23 cellular contexts compared by ENCODE assay signal in genomic region chr17:81157848-81158687, GRCh38. TPM values are rescaled to one million over a fixed set of nuclear protein-coding genes. Genes with fewer than 3 reads are reported as not detected.
"Had no signal": no experiment of that assay in that cellular context is flagged by ENCODE, and none has a peak within 500 bp of the region (broad histone marks: within the 10 kb centered on the region; RNA-seq: fewer than 3 reads in every experiment).

No MANE protein-coding gene starts in this region.

- H3K4me3 Mint-ChIP-seq: effector memory CD8-positive, alpha-beta T cell; nephron progenitor cell; stimulated activated naive B cell treated with anti-CD40 and anti-IgM and Interleukin-4, amounts not matched to agents 10 μg/mL and 1 μg/mL and 100 μg/mL, for 72 hours; stimulated activated naive CD8-positive, alpha-beta T cell treated with anti-CD3 and anti-CD28 coated beads, Interleukin-15, amount 100 ng/mL, for 72 hours had no signal

- H3K4me3 ChIP-seq: coronary artery, esophagus muscularis mucosa, gastrocnemius medialis, right atrium auricular region had no signal

- H3K4me1 ChIP-seq: gastrocnemius medialis had no signal

- H3K9me3 Mint-ChIP-seq: effector memory CD8-positive, alpha-beta T cell; immature natural killer cell; naive B cell; nephron progenitor cell; stimulated activated naive B cell treated with anti-CD40 and anti-IgM and Interleukin-4, amounts not matched to agents 10 μg/mL and 1 μg/mL and 100 μg/mL, for 72 hours; stimulated activated naive CD8-positive, alpha-beta T cell treated with anti-CD3 and anti-CD28 coated beads, Interleukin-15, amount 100 ng/mL, for 72 hours had no signal

- H3K36me3 ChIP-seq: esophagus muscularis mucosa, gastrocnemius medialis, right atrium auricular region had no signal

- H3K9me3 ChIP-seq: esophagus muscularis mucosa, gastrocnemius medialis, right atrium auricular region had no signal

- H3K36me3 Mint-ChIP-seq: immature natural killer cell; stimulated activated naive B cell treated with anti-CD40 and anti-IgM and Interleukin-4, amounts not matched to agents 10 μg/mL and 1 μg/mL and 100 μg/mL, for 72 hours had no signal

- H3K27ac Mint-ChIP-seq: naive B cell, nephron progenitor cell had no signal

- DNase-seq: effector memory CD8-positive, alpha-beta T cell; gastrocnemius medialis; immature natural killer cell; left colon; mesendoderm; naive B cell; nephron progenitor cell; stimulated activated CD4-positive, alpha-beta T cell treated with anti-CD3 and anti-CD28 coated beads, Interleukin-2, amount 100 ng/mL, for 24 hours; stimulated activated CD4-positive, alpha-beta T cell treated with anti-CD3 and anti-CD28 coated beads, Interleukin-4, amount 100 ng/mL, for 4 hours; stimulated activated naive B cell treated with anti-CD40 and anti-IgM and Interleukin-4, amounts not matched to agents 10 μg/mL and 1 μg/mL and 100 μg/mL, for 72 hours; stimulated activated naive CD8-positive, alpha-beta T cell treated with anti-CD3 and anti-CD28 coated beads, Interleukin-15, amount 100 ng/mL, for 72 hours; trophoblast cell had no signal

- FAIRE-seq: keratinocyte had no signal

- H3K27me3 Mint-ChIP-seq: stimulated activated naive CD8-positive, alpha-beta T cell treated with anti-CD3 and anti-CD28 coated beads, Interleukin-15, amount 100 ng/mL, for 72 hours had no signal

- ATAC-seq: effector memory CD8-positive, alpha-beta T cell; gastrocnemius medialis; left colon; stimulated activated naive B cell treated with anti-CD40 and anti-IgM and Interleukin-4, amounts not matched to agents 10 μg/mL and 1 μg/mL and 100 μg/mL, for 72 hours; stimulated activated naive CD8-positive, alpha-beta T cell treated with anti-CD3 and anti-CD28 coated beads, Interleukin-15, amount 100 ng/mL, for 72 hours had no signal

- H3K27ac ChIP-seq: coronary artery, epithelial cell of prostate, esophagus muscularis mucosa, gastrocnemius medialis, right atrium auricular region had no signal

- H3K27me3 ChIP-seq: right atrium auricular region had no signal

RNA-seq across cellular contexts. Expression of gene PVALEF, which starts 7.2 kb away (rescaled TPM):
- total RNA-seq: chondrocyte, esophagus muscularis mucosa, fibroblast of villous mesenchyme, gastrocnemius medialis, left colon, liver, lung microvascular endothelial cell, osteocyte, right atrium auricular region, subcutaneous adipose tissue had no signal
- polyA plus RNA-seq: immature natural killer cell, keratinocyte, liver had no signal

RNA-seq across cellular contexts. Expression of gene AATK, which starts 8.0 kb away (rescaled TPM):
- total RNA-seq: osteocyte had no signal
